In the genomic region with DNA sequence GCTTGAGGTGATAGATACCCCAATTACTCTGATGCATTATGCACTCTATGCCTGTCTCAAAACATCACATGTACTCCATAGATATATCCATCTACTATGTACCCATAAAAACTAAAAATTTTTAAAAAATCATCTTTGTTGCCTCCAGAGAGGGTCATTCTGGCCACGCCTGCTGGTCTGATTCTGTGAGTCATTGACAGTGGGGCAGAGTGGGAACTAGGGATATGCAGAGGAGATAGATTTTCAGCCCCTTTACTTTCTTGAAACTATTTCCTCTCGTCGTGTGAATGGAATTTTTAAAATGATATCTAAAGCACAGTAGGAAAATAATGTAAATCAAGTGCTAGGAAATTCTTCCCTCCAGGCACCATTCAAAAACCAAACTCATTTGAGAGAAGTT, we compare ENCODE assay signal across 18 cellular contexts.
"Had no signal": no experiment of that assay in that cellular context is flagged by ENCODE, and none has a peak within 500 bp of the region (broad histone marks: within the 10 kb centered on the region; RNA-seq: fewer than 3 reads in every experiment).

No MANE protein-coding gene starts in this region.

- H3K36me3 Mint-ChIP-seq: activated naive CD4-positive, alpha-beta T cell treated with anti-CD3 and anti-CD28 coated beads, Interleukin-2, amount 50 U/mL, for 24 hours; naive thymus-derived CD8-positive, alpha-beta T cell; WTC11 had no signal

- H3K4me3 ChIP-seq: gastrocnemius medialis, heart left ventricle, mucosa of descending colon, prostate gland, right lobe of liver, stomach, testis, upper lobe of right lung had no signal

- H3K27ac ChIP-seq: epithelial cell of prostate, gastrocnemius medialis, heart left ventricle, prostate gland, right lobe of liver, stomach, testis, upper lobe of right lung had no signal

- H3K27ac Mint-ChIP-seq: activated CD8-positive, alpha-beta T cell treated with anti-CD3 and anti-CD28 coated beads for 36 hours; activated naive CD4-positive, alpha-beta T cell treated with anti-CD3 and anti-CD28 coated beads, Interleukin-2, amount 50 U/mL, for 24 hours; naive thymus-derived CD8-positive, alpha-beta T cell; T-helper 1 cell treated with Interleukin-12 subunit alpha and Interleukin-12 subunit beta and Interleukin-4 antibody, amounts not matched to agents 30 μg/mL and 1 μg/mL, for 36 hours; WTC11 had no signal

- H3K9me3 ChIP-seq: gastrocnemius medialis, mucosa of descending colon, prostate gland, right lobe of liver, stomach, testis, upper lobe of right lung had no signal

- H3K4me1 Mint-ChIP-seq: activated naive CD4-positive, alpha-beta T cell treated with anti-CD3 and anti-CD28 coated beads, Interleukin-2, amount 50 U/mL, for 24 hours; naive thymus-derived CD8-positive, alpha-beta T cell; WTC11 had no signal

- H3K4me3 Mint-ChIP-seq: activated CD8-positive, alpha-beta T cell treated with anti-CD3 and anti-CD28 coated beads for 36 hours; activated naive CD4-positive, alpha-beta T cell treated with anti-CD3 and anti-CD28 coated beads, Interleukin-2, amount 50 U/mL, for 24 hours; naive thymus-derived CD8-positive, alpha-beta T cell; T-helper 1 cell treated with Interleukin-12 subunit alpha and Interleukin-12 subunit beta and Interleukin-4 antibody, amounts not matched to agents 30 μg/mL and 1 μg/mL, for 36 hours; WTC11 had no signal

- H3K27me3 Mint-ChIP-seq: activated CD8-positive, alpha-beta T cell treated with anti-CD3 and anti-CD28 coated beads for 36 hours; activated naive CD4-positive, alpha-beta T cell treated with anti-CD3 and anti-CD28 coated beads, Interleukin-2, amount 50 U/mL, for 24 hours had no signal

- H3K4me1 ChIP-seq: gastrocnemius medialis, heart left ventricle, prostate gland, right lobe of liver, stomach, testis, upper lobe of right lung had no signal

- H3K27me3 ChIP-seq: gastrocnemius medialis, heart left ventricle, right lobe of liver, stomach, testis, upper lobe of right lung had no signal

- DNase-seq: activated effector memory CD4-positive, alpha-beta T cell treated with anti-CD3 and anti-CD28 coated beads, Interleukin-2, amount 50 U/mL, for 16 hours; dermis blood vessel endothelial cell; gastrocnemius medialis; heart left ventricle; islet precursor cell; mucosa of descending colon; naive thymus-derived CD8-positive, alpha-beta T cell; occipital lobe; right lobe of liver; stomach; testis; upper lobe of right lung had no signal

- H3K36me3 ChIP-seq: gastrocnemius medialis, heart left ventricle, prostate gland, right lobe of liver, stomach, upper lobe of right lung had no signal

- ATAC-seq: gastrocnemius medialis; heart left ventricle; mucosa of descending colon; naive thymus-derived CD8-positive, alpha-beta T cell; right lobe of liver; upper lobe of right lung; WTC11 had no signal

- H3K9me3 Mint-ChIP-seq: activated naive CD4-positive, alpha-beta T cell treated with anti-CD3 and anti-CD28 coated beads, Interleukin-2, amount 50 U/mL, for 24 hours had no signal
